Comparison of ENCODE assay signal across 20 cellular contexts in the genomic region with DNA sequence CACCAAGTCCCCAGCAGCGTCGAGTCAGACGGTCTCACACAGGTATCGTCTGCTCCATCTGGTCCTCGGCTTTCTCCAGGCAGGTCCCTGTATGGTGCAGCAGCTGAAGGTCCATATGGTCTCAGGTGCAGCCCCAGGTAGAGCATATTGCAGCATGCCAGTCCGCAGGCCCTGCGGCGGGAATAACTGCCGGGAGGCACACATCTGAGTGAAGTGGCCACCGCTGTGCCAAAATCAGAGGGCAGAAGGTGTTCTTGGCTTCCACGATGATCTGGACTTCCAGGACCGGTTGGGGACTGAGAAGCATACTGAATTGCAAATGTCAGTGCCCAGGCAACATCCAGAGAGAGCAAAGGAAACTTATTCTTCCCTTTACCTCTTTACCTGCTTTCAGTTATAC.
"Had no signal": no experiment of that assay in that cellular context is flagged by ENCODE, and none has a peak within 500 bp of the region (broad histone marks: within the 10 kb centered on the region; RNA-seq: fewer than 3 reads in every experiment).

No MANE protein-coding gene starts in this region.

- DNase-seq: hypothalamus; immature natural killer cell; kidney; left colon; left lung; lower lobe of right lung; mammary epithelial cell; mesenchymal stem cell; naive thymus-derived CD8-positive, alpha-beta T cell; occipital lobe; stimulated activated CD4-positive, alpha-beta T cell treated with anti-CD3 and anti-CD28 coated beads, Interleukin-12 subunit alpha, Interleukin-12 subunit beta, amount 100 ng/mL, for 4 hours; stimulated activated CD4-positive, alpha-beta T cell treated with anti-CD3 and anti-CD28 coated beads, Interleukin-15, amount 100 ng/mL, for 24 hours; stimulated activated CD4-positive, alpha-beta T cell treated with anti-CD3 and anti-CD28 coated beads, Interleukin-2, amount 100 ng/mL, for 24 hours; stimulated activated CD4-positive, alpha-beta T cell treated with anti-CD3 and anti-CD28 coated beads, Interleukin-4, amount 100 ng/mL, for 24 hours; stimulated activated naive CD4-positive, alpha-beta T cell; tibial artery; trophoblast cell; upper lobe of right lung had no signal

- ATAC-seq: left colon; left lung; lower lobe of right lung; naive thymus-derived CD8-positive, alpha-beta T cell; sciatic nerve; stimulated activated effector memory CD8-positive, alpha-beta T cell treated with anti-CD3 and anti-CD28 coated beads, Interleukin-12 subunit alpha, Interleukin-12 subunit beta, amount 100 ng/mL, for 72 hours; upper lobe of right lung had no signal
